ENCODE assay signal across 1 cellular context in the genomic region with DNA sequence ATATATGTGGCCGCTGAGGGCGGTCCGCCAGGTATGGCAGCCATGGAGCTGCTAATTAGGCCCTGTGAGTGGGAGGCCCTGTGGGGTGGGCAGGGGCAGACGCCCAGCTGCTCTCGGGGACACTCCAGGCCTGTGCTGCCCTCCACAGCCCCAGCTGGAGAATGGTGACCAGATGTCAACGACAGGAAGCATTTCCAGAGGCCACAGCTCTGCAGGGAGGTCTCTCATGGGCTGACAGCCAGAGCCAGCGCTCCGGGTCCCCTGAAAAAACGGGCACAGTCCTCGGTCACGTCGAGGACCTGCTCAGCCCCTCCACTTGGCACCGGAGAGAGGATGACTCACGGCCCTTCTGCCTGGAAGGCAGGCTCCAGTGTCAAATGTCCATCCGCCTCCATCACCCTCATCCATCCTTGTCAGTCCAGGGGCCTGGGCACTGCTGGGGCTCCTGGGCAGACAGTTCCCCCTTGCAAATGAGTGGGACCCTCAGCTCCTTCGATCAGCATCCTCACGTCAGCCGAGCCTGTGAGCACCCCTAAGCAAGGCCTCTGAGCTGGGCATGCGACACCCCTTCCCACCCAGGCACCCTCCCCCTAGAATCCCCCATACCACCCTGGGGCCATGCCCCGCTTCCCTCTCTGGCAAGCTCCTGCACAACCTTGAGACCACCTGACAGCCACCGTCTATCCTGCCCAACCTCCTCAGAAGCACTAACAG.
TF ChIP-seq lines count a peak whose summit lies in the region.

No MANE protein-coding gene starts in this region.

TF ChIP-seq in GM23338, 12 proteins besides CTCF, POLR2A, EP300 and RAD21 (continued from another document):
- TF ChIP-seq, protein P1, sequence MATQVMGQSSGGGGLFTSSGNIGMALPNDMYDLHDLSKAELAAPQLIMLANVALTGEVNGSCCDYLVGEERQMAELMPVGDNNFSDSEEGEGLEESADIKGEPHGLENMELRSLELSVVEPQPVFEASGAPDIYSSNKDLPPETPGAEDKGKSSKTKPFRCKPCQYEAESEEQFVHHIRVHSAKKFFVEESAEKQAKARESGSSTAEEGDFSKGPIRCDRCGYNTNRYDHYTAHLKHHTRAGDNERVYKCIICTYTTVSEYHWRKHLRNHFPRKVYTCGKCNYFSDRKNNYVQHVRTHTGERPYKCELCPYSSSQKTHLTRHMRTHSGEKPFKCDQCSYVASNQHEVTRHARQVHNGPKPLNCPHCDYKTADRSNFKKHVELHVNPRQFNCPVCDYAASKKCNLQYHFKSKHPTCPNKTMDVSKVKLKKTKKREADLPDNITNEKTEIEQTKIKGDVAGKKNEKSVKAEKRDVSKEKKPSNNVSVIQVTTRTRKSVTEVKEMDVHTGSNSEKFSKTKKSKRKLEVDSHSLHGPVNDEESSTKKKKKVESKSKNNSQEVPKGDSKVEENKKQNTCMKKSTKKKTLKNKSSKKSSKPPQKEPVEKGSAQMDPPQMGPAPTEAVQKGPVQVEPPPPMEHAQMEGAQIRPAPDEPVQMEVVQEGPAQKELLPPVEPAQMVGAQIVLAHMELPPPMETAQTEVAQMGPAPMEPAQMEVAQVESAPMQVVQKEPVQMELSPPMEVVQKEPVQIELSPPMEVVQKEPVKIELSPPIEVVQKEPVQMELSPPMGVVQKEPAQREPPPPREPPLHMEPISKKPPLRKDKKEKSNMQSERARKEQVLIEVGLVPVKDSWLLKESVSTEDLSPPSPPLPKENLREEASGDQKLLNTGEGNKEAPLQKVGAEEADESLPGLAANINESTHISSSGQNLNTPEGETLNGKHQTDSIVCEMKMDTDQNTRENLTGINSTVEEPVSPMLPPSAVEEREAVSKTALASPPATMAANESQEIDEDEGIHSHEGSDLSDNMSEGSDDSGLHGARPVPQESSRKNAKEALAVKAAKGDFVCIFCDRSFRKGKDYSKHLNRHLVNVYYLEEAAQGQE (IDR thresholded peaks at IDR 0.05; ENCODE audit: unreplicated experiment) = no peak
